ENCODE assay signal across 17 cellular contexts in genomic region chr11:83691387-83692088, GRCh38.
DNase-seq lines count a peak whose midpoint lies in the region; ATAC-seq, FAIRE-seq and TF ChIP-seq lines count a peak whose summit lies in the region.
"Had no signal": no experiment of that assay in that cellular context is flagged by ENCODE, and none has a peak within 500 bp of the region (broad histone marks: within the 10 kb centered on the region; RNA-seq: fewer than 3 reads in every experiment).

No MANE protein-coding gene starts in this region.

- no peaks in the 10 kb centered on the region for H3K36me3 Mint-ChIP-seq in activated naive CD8-positive, alpha-beta T cell treated with anti-CD3 and anti-CD28 coated beads, Interleukin-2, amount 50 U/mL, for 24 hours (ENCODE audit: low read depth)
- H3K36me3 Mint-ChIP-seq: activated CD4-positive, alpha-beta memory T cell treated with anti-CD3 and anti-CD28 coated beads for 36 hours; stimulated activated memory B cell treated with anti-CD40 and anti-IgM and Interleukin-4, amounts not matched to agents 10 μg/mL and 1 μg/mL and 100 μg/mL, for 72 hours had no signal

- TF ChIP-seq POLR2A in body of pancreas (IDR thresholded peaks at IDR 0.05) = no peak

- DNase-seq in A673 (ENCODE audit: low spot score) (peak; percentile 75), body of pancreas (peak; percentile 25 to 63 (median 48)), left cardiac atrium (peak; percentile 36), pancreas (peak in 3 of 6 donors; percentile 22 to 26 (median 23)), KBM-7 (no peak), NCI-H1105 treated with DMSO at 0.1 percent for 48 hours (lab: John Stamatoyannopoulos, UW) (no peak)
- no peak for DNase-seq in activated naive CD8-positive, alpha-beta T cell treated with anti-CD3 and anti-CD28 coated beads, Interleukin-2, amount 50 U/mL, for 24 hours
- no peak for DNase-seq in activated CD4-positive, alpha-beta T cell treated with anti-CD3 and anti-CD28 coated beads, Interleukin-2, amount 50 U/mL, for 4 hours
- DNase-seq: activated CD4-positive, alpha-beta memory T cell treated with anti-CD3 and anti-CD28 coated beads for 36 hours; effector CD4-positive, alpha-beta T cell; gastrocnemius medialis; NCI-H2171 treated with DMSO at 0.1 percent for 48 hours; nephron progenitor cell; SIG-M5 had no signal

- 24 to 25% methylated on average over 12 of the region's 12 CpGs for WGBS in body of pancreas, 2 donors
- WGBS in pancreas, 2 donors = 18 to 25% methylated on average over 12 of the region's 12 CpGs

- peak overlapping the region; percentile 87 for H3K27ac ChIP-seq in A673 (ENCODE audit: low read depth, low read length, poor library complexity, severe bottlenecking)
- peak overlapping the region in 1 of 4 donors; percentile 24 for H3K27ac ChIP-seq in body of pancreas
- no peak overlapping the region for H3K27ac ChIP-seq in pancreas
- H3K27ac ChIP-seq: gastrocnemius medialis had no signal

- BruUV-seq in A673 (replicated peaks; lab: Mats Ljungman, UMichigan) = TSS peak; percentile 35

- TF ChIP-seq CTCF in A673 (conservative IDR thresholded peaks at IDR 0.05; ENCODE audit: low read depth, low read length) (no peak), body of pancreas (IDR thresholded peaks at IDR 0.05) (no peak), pancreas (IDR thresholded peaks at IDR 0.05) (no peak)

- H3K4me3 ChIP-seq in A673 (ENCODE audit: low read depth, low read length, poor library complexity, severe bottlenecking) = peak overlapping the region; percentile 0
- H3K4me3 ChIP-seq in body of pancreas = no peak overlapping the region
- no peak overlapping the region for H3K4me3 ChIP-seq in pancreas
- H3K4me3 ChIP-seq: gastrocnemius medialis had no signal

- ATAC-seq in body of pancreas (peak; percentile 94), left cardiac atrium (peak; percentile 94), pancreas (peak; percentile 83 to 95 (median 91))
- no peak for ATAC-seq in activated naive CD8-positive, alpha-beta T cell treated with anti-CD3 and anti-CD28 coated beads, Interleukin-2, amount 50 U/mL, for 24 hours
- ATAC-seq: gastrocnemius medialis; stimulated activated memory B cell treated with anti-CD40 and anti-IgM and Interleukin-4, amounts not matched to agents 10 μg/mL and 1 μg/mL and 100 μg/mL, for 72 hours had no signal

- H3K27ac Mint-ChIP-seq in activated naive CD8-positive, alpha-beta T cell treated with anti-CD3 and anti-CD28 coated beads, Interleukin-2, amount 50 U/mL, for 24 hours = no peak overlapping the region
- H3K27ac Mint-ChIP-seq: activated CD4-positive, alpha-beta memory T cell treated with anti-CD3 and anti-CD28 coated beads for 36 hours; activated T-helper 1 cell treated with anti-CD3 and anti-CD28 coated beads, Interleukin-12 subunit alpha, Interleukin-12 subunit beta, Interleukin-2, Interleukin-4 antibody, amounts not matched to agents 30 ng/mL and 10 ng/mL and 1 ng/mL, durations not matched to agents 14 hours and 24 hours and 36 hours; nephron progenitor cell; stimulated activated memory B cell treated with anti-CD40 and anti-IgM and Interleukin-4, amounts not matched to agents 10 μg/mL and 1 μg/mL and 100 μg/mL, for 72 hours had no signal

- no peaks in the 10 kb centered on the region for H3K27me3 ChIP-seq in A673 (replicated peaks; ENCODE audit: insufficient read depth, low read depth, low read length, poor library complexity)
- H3K27me3 ChIP-seq in body of pancreas = no peaks in the 10 kb centered on the region
- H3K27me3 ChIP-seq in pancreas = no peaks in the 10 kb centered on the region
- H3K27me3 ChIP-seq: gastrocnemius medialis had no signal

- no peak for FAIRE-seq in pancreas (lab: Jason Lieb, UNC)
- FAIRE-seq: D721Med had no signal

- H3K27me3 Mint-ChIP-seq in activated naive CD8-positive, alpha-beta T cell treated with anti-CD3 and anti-CD28 coated beads, Interleukin-2, amount 50 U/mL, for 24 hours = peaks cover 7% of the 10 kb centered on the region

- H3K36me3 ChIP-seq in A673 (ENCODE audit: insufficient read depth, low read length, poor library complexity, severe bottlenecking) (peaks cover 44% of the 10 kb centered on the region), body of pancreas (replicated peaks in 1 of 2; ENCODE audit: insufficient read depth in 1 of 2, low read depth in 2 of 2) (no peaks in the 10 kb centered on the region), pancreas (no peaks in the 10 kb centered on the region)
- H3K36me3 ChIP-seq: gastrocnemius medialis had no signal

- H3K4me1 ChIP-seq in A673 (ENCODE audit: insufficient read depth, low read length, poor library complexity, severe bottlenecking) (peaks cover 86% of the 10 kb centered on the region), body of pancreas (peaks cover 10% of the 10 kb centered on the region), pancreas (no peaks in the 10 kb centered on the region)

- H3K4me3 Mint-ChIP-seq in activated naive CD8-positive, alpha-beta T cell treated with anti-CD3 and anti-CD28 coated beads, Interleukin-2, amount 50 U/mL, for 24 hours = no peak overlapping the region
- H3K4me3 Mint-ChIP-seq: activated CD4-positive, alpha-beta memory T cell treated with anti-CD3 and anti-CD28 coated beads for 36 hours; activated T-helper 1 cell treated with anti-CD3 and anti-CD28 coated beads, Interleukin-12 subunit alpha, Interleukin-12 subunit beta, Interleukin-2, Interleukin-4 antibody, amounts not matched to agents 30 ng/mL and 10 ng/mL and 1 ng/mL, durations not matched to agents 14 hours and 24 hours and 36 hours; nephron progenitor cell; stimulated activated memory B cell treated with anti-CD40 and anti-IgM and Interleukin-4, amounts not matched to agents 10 μg/mL and 1 μg/mL and 100 μg/mL, for 72 hours had no signal

- CTCF ChIA-PET in A673 (lab: Charles Lee) = no interaction called here

- intact Hi-C loops in A673 (cut with micrococcal nuclease; ENCODE audit: unreplicated experiment) (no loop called here), body of pancreas (cut with DNase I) (no loop called here), left cardiac atrium (cut with DNase I) (no loop called here), pancreas (cut with DNase I) (no loop called here)

- no peaks in the 10 kb centered on the region for H3K9me3 ChIP-seq in A673 (ENCODE audit: low read depth, low read length, poor library complexity, severe bottlenecking)
- H3K9me3 ChIP-seq in body of pancreas = no peaks in the 10 kb centered on the region
- H3K9me3 ChIP-seq in pancreas = no peaks in the 10 kb centered on the region
- H3K9me3 ChIP-seq: gastrocnemius medialis had no signal

- POLR2A ChIA-PET in A673 (lab: Charles Lee; ENCODE audit: low non-redundant PET) = no interaction called here

- no peaks in the 10 kb centered on the region for H3K4me1 Mint-ChIP-seq in activated naive CD8-positive, alpha-beta T cell treated with anti-CD3 and anti-CD28 coated beads, Interleukin-2, amount 50 U/mL, for 24 hours
- H3K4me1 Mint-ChIP-seq: stimulated activated memory B cell treated with anti-CD40 and anti-IgM and Interleukin-4, amounts not matched to agents 10 μg/mL and 1 μg/mL and 100 μg/mL, for 72 hours had no signal

- H3K9me3 Mint-ChIP-seq in activated naive CD8-positive, alpha-beta T cell treated with anti-CD3 and anti-CD28 coated beads, Interleukin-2, amount 50 U/mL, for 24 hours = peaks cover 4% of the 10 kb centered on the region
- H3K9me3 Mint-ChIP-seq: activated CD4-positive, alpha-beta memory T cell treated with anti-CD3 and anti-CD28 coated beads for 36 hours; activated T-helper 1 cell treated with anti-CD3 and anti-CD28 coated beads, Interleukin-12 subunit alpha, Interleukin-12 subunit beta, Interleukin-2, Interleukin-4 antibody, amounts not matched to agents 30 ng/mL and 10 ng/mL and 1 ng/mL, durations not matched to agents 14 hours and 24 hours and 36 hours; nephron progenitor cell; stimulated activated memory B cell treated with anti-CD40 and anti-IgM and Interleukin-4, amounts not matched to agents 10 μg/mL and 1 μg/mL and 100 μg/mL, for 72 hours had no signal

- in situ Hi-C loops in KBM-7 (cut with MboI; ENCODE audit: low pct_unique_long_range_greater_than_20kb, low sequenced_read_pairs) = no loop called here

Comparison
In these comparisons a context has a peak if more than half of its experiments do, and no peak if none do; other contexts are left out.
1. DNase-seq: peak in A673 (single experiment), body of pancreas (4 of 4) and left cardiac atrium (single experiment); none in KBM-7 (single experiment), activated naive CD8-positive, alpha-beta T cell treated with anti-CD3 and anti-CD28 coated beads, Interleukin-2, amount 50 U/mL, for 24 hours (single experiment), activated CD4-positive, alpha-beta T cell treated with anti-CD3 and anti-CD28 coated beads, Interleukin-2, amount 50 U/mL, for 4 hours (0 of 2) and NCI-H1105 treated with DMSO at 0.1 percent for 48 hours (single experiment).